ENCODE assay signal across 1 cellular context in the genomic region with DNA sequence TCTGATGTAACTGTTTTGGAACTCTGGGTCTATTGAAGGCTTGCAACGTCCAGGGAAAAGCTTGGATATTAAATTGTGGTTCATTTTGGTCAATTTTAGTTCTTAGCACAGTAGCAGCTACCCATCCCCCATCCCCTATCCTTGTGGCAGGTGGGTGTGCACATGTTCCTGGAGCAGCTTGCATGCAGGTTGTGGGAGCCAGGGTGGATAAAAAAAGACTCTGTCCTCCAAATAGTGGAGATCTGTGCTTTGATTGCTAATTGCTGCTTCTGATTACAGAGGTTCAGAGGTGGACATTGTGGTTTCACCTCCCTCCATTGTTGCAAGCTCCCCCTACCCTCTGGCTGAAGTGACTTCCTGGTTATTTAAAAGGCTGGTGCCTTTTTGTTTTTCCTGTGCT.
TF ChIP-seq lines count a peak whose summit lies in the region.

No MANE protein-coding gene starts in this region.

TF ChIP-seq in HepG2, 621 proteins besides CTCF, POLR2A, EP300 and RAD21:
- no peak for TF ChIP-seq ZNF878 (CRISPR knock-in tag; IDR thresholded peaks at IDR 0.05)
- no peak for TF ChIP-seq TCF12 (IDR thresholded peaks at IDR 0.05)
- no peak for TF ChIP-seq TCF12 (CRISPR knock-in tag; IDR thresholded peaks at IDR 0.05)
- no peak for TF ChIP-seq TFE3 (CRISPR knock-in tag; IDR thresholded peaks at IDR 0.05)
- no peak for TF ChIP-seq ZBTB46 (CRISPR knock-in tag; IDR thresholded peaks at IDR 0.05; ENCODE audit: borderline replicate concordance)
- TF ChIP-seq GATAD1 (CRISPR knock-in tag; IDR thresholded peaks at IDR 0.05): no peak
- TF ChIP-seq ZNF292 (CRISPR knock-in tag; IDR thresholded peaks at IDR 0.05; ENCODE audit: borderline replicate concordance, low read depth): no peak
- no peak for TF ChIP-seq ZFP1 (CRISPR knock-in tag; IDR thresholded peaks at IDR 0.05)
- TF ChIP-seq SP2 (CRISPR knock-in tag; IDR thresholded peaks at IDR 0.05): no peak
- TF ChIP-seq ZNF484 (CRISPR knock-in tag; IDR thresholded peaks at IDR 0.05; ENCODE audit: borderline replicate concordance, low read depth): no peak
- no peak for TF ChIP-seq ZSCAN12 (CRISPR knock-in tag; IDR thresholded peaks at IDR 0.05)
- TF ChIP-seq SOX6 (IDR thresholded peaks at IDR 0.05): no peak
- no peak for TF ChIP-seq SOX6 (CRISPR knock-in tag; IDR thresholded peaks at IDR 0.05)
